Comparison of ENCODE assay signal across 8 cellular contexts in the genomic region with DNA sequence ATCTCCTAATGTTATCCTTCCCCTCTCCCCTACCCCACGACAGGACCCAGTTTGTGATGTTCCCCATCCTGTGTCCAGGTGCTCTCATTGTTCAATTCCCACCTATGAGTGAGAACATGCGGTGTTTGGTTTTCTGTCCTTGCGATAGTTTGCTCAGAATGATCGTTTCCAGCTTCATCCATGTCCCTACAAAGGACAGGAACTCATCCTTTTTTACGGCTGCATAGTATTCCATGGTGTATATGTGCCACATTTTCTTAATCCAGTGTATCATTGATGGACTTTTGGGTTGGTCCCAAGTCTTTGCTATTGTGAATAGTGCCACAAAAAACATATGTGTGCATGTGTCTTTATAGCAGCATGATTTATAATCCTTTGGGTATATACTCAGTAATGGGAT. TPM values are rescaled to one million over a fixed set of nuclear protein-coding genes. Genes with fewer than 3 reads are reported as not detected.
"Had no signal": no experiment of that assay in that cellular context is flagged by ENCODE, and none has a peak within 500 bp of the region (broad histone marks: within the 10 kb centered on the region; RNA-seq: fewer than 3 reads in every experiment).

No MANE protein-coding gene starts in this region.

RNA-seq across cellular contexts. Expression of gene LRP2, which starts 54.0 kb away (rescaled TPM):
- total RNA-seq: left colon, lung microvascular endothelial cell, mammary epithelial cell, mesenteric fat pad, mononuclear cell, myocyte had no signal
- polyA plus RNA-seq: immature natural killer cell, keratinocyte had no signal
